32 cellular contexts compared by ENCODE assay signal in the genomic region with DNA sequence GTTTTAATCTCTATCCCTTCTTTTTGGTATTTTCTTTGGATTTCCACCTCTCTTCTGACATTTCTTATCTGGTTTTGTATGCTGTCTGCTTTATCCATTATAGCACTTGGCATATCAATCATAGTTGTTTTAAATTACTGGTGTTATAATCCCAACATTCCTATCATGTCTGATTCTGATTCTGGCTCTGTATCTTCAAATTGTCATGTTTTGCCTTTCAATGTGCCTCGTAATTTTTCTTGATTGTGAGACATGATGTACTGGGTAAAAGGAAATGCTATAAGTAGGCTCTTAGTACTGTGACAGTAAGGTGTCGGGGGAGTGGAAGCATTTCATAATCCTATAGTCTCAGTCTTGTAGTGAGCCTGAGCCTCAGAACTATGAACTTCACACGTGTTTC.
"Had no signal": no experiment of that assay in that cellular context is flagged by ENCODE, and none has a peak within 500 bp of the region (broad histone marks: within the 10 kb centered on the region; RNA-seq: fewer than 3 reads in every experiment).

No MANE protein-coding gene starts in this region.

- H3K36me3 ChIP-seq: adrenal gland, ascending aorta, brain microvascular endothelial cell, breast epithelium, cardiac muscle cell had no signal

- FAIRE-seq: astrocyte, bronchial epithelial cell had no signal

- H3K9me3 ChIP-seq: body of pancreas had no signal

- H3K27me3 ChIP-seq: adrenal gland, ascending aorta, body of pancreas, brain microvascular endothelial cell, breast epithelium, cardiac muscle cell had no signal

- H3K4me3 ChIP-seq: adrenal gland, ascending aorta, body of pancreas, breast epithelium, cardiac muscle cell had no signal

- DNase-seq: activated effector memory CD4-positive, alpha-beta T cell treated with anti-CD3 and anti-CD28 coated beads, Interleukin-2, amount 50 U/mL, for 16 hours; activated effector memory CD4-positive, alpha-beta T cell treated with Interleukin-2 at 50 U/mL for 16 hours; activated gamma-delta T cell; activated gamma-delta T cell treated with Interleukin-2 at 50 U/mL for 16 hours; activated naive CD4-positive, alpha-beta T cell; activated naive CD4-positive, alpha-beta T cell treated with anti-CD3 and anti-CD28 coated beads for 36 hours; activated naive CD4-positive, alpha-beta T cell treated with anti-CD3 and anti-CD28 coated beads, Interleukin-2, amount 10 ng/mL, durations not matched to agents 7 days and 5 days; activated naive CD4-positive, alpha-beta T cell treated with anti-CD3 and anti-CD28 coated beads, Interleukin-2, amount 50 U/mL, for 16 hours; activated naive CD4-positive, alpha-beta T cell treated with Interleukin-2 at 50 U/mL for 16 hours; activated naive CD8-positive, alpha-beta T cell treated with anti-CD3 and anti-CD28 coated beads for 36 hours; activated naive CD8-positive, alpha-beta T cell treated with anti-CD3 and anti-CD28 coated beads, Interleukin-2, amount 10 ng/mL, durations not matched to agents 7 days and 5 days; activated naive CD8-positive, alpha-beta T cell treated with anti-CD3 and anti-CD28 coated beads, Interleukin-2, amount 50 U/mL, for 24 hours; activated T-cell treated with anti-CD3 and anti-CD28 coated beads, Interleukin-2, amount 50 U/mL, for 1 hour; activated T-cell treated with anti-CD3 and anti-CD28 coated beads, Interleukin-2, amount 50 U/mL, for 24 hours; activated T-cell treated with anti-CD3 and anti-CD28 coated beads, Interleukin-2, amount 50 U/mL, for 4 hours; activated T-cell treated with anti-CD3 and anti-CD28 coated beads, Interleukin-2, amount 50 U/mL, for 48 hours; activated T-cell treated with anti-CD3 and anti-CD28 coated beads, Interleukin-2, amount 50 U/mL, for 72 hours; adrenal gland; amniotic stem cell; amygdala; anterior cingulate cortex; aorta; body of pancreas; brain microvascular endothelial cell; caudate nucleus; central memory CD4-positive, alpha-beta T cell; cerebellar nuclear complex had no signal

- H3K27ac ChIP-seq: adrenal gland, ascending aorta, body of pancreas, brain microvascular endothelial cell, breast epithelium, cardiac muscle cell had no signal
